ENCODE assay signal across 8 cellular contexts in genomic region chr14:89416002-89416995, GRCh38. TPM values are rescaled to one million over a fixed set of nuclear protein-coding genes. Genes with fewer than 3 reads are reported as not detected.
DNase-seq lines count a peak whose midpoint lies in the region; ATAC-seq and TF ChIP-seq lines count a peak whose summit lies in the region.

No MANE protein-coding gene starts in this region.

- H3K4me3 Mint-ChIP-seq in activated naive CD4-positive, alpha-beta T cell treated with anti-CD3 and anti-CD28 coated beads for 36 hours = peak overlapping the region; percentile 83

- H3K36me3 Mint-ChIP-seq in activated naive CD4-positive, alpha-beta T cell treated with anti-CD3 and anti-CD28 coated beads for 36 hours (ENCODE audit: low read depth) = peaks cover 20% of the 10 kb centered on the region

- H4K20me1 ChIP-seq in MM.1S (ENCODE audit: insufficient read depth, low read length) = no peaks in the 10 kb centered on the region

- intact Hi-C loops in activated naive CD4-positive, alpha-beta T cell treated with anti-CD3 and anti-CD28 coated beads for 36 hours (cut with micrococcal nuclease) = loop anchor here (1.0 to 5.0 kb wide), 4 partner anchors 51 to 624 kb away; partner anchors contain the start of gene EML5

- H3K4me3 ChIP-seq in MM.1S (ENCODE audit: low read length) (peak overlapping the region; percentile 72), SJCRH30 (peak overlapping the region; percentile 97), gastroesophageal sphincter (peak overlapping the region; percentile 78 to 96), neuronal stem cell (ENCODE audit: low read length in 2 of 2) (peak overlapping the region; percentile 65 to 92), subcutaneous abdominal adipose tissue (ENCODE audit: low read depth in 1 of 5, low read length in 5 of 5) (peak overlapping the region; percentile 65 to 91 (median 83))

- H3K9ac ChIP-seq in ES-I3 (ENCODE audit: low read depth, low read length) = peak overlapping the region; percentile 89
- H3K9ac ChIP-seq in MM.1S (ENCODE audit: low read length) = peak overlapping the region; percentile 86
- H3K9ac ChIP-seq in neuronal stem cell (ENCODE audit: low read depth, low read length, poor library complexity) = peak overlapping the region; percentile 89
- peak overlapping the region; percentile 77 to 96 (median 89) for H3K9ac ChIP-seq in subcutaneous abdominal adipose tissue (ENCODE audit: low read length in 5 of 5)

- peak; percentile 97 for DNase-seq in HCEC 1CT
- DNase-seq in MM.1S = peak; percentile 95
- DNase-seq in SJCRH30 = peak; percentile 95 to 96
- peak; percentile 98 for DNase-seq in activated naive CD4-positive, alpha-beta T cell treated with anti-CD3 and anti-CD28 coated beads for 36 hours
- DNase-seq in neuronal stem cell (ENCODE audit: low spot score) = peak; percentile 96

- H3K36me3 ChIP-seq in ES-I3 (ENCODE audit: insufficient read depth, low read length) = peaks cover 11% of the 10 kb centered on the region; the same call in 1 of the 2 replicates
- H3K36me3 ChIP-seq in MM.1S (replicated peaks; ENCODE audit: insufficient read depth, low read length) = no peaks in the 10 kb centered on the region
- peaks cover 6% of the 10 kb centered on the region for H3K36me3 ChIP-seq in SJCRH30
- peaks cover 0 to 9% of the 10 kb centered on the region in 2 donors for H3K36me3 ChIP-seq in gastroesophageal sphincter
- peaks cover 8 to 27% of the 10 kb centered on the region in 2 donors for H3K36me3 ChIP-seq in neuronal stem cell (replicated peaks in 1 of 2; ENCODE audit: control insufficient read depth in 2 of 2, insufficient read depth in 2 of 2, low read length in 2 of 2)
- H3K36me3 ChIP-seq in subcutaneous abdominal adipose tissue (ENCODE audit: control insufficient read depth in 5 of 5, insufficient read depth in 5 of 5, low read length in 5 of 5) = peaks cover 4 to 14% (median 10%) of the 10 kb centered on the region in 5 donors

- H2AFZ ChIP-seq in MM.1S (ENCODE audit: low read length) = no peak overlapping the region
- peak overlapping the region; percentile 92 for H2AFZ ChIP-seq in neuronal stem cell (ENCODE audit: low read length)

- peak overlapping the region; percentile 51 for H2BK15ac ChIP-seq in neuronal stem cell (ENCODE audit: low read length)

- H3K27ac ChIP-seq in MM.1S (ENCODE audit: low read length) (peak overlapping the region; percentile 82), SJCRH30 (peak overlapping the region; percentile 77), gastroesophageal sphincter (peak overlapping the region; percentile 94 to 99 (median 98)), neuronal stem cell (replicated peaks; ENCODE audit: low read length) (peak overlapping the region; percentile 37), subcutaneous abdominal adipose tissue (ENCODE audit: low read depth, low read length) (peak overlapping the region; percentile 90)

- peak overlapping the region; percentile 65 for H3K14ac ChIP-seq in neuronal stem cell (ENCODE audit: low read length)

- H3K79me2 ChIP-seq in MM.1S (ENCODE audit: low read length) = peaks cover 50% of the 10 kb centered on the region

- H3K4ac ChIP-seq in neuronal stem cell (ENCODE audit: low read length) = peak overlapping the region; percentile 17

- 0% methylated on average over 2 to 5 of the region's 98 CpGs for WGBS in gastroesophageal sphincter (ENCODE audit: low coverage in 1 of 2), 2 donors
- WGBS in neuronal stem cell (ENCODE audit: extremely low coverage in 2 of 2, insufficient read length in 2 of 2, insufficient replicate concordance in 1 of 2), 2 donors = no CpG with 5 or more reads among the region's 98 CpGs

- H3K9me3 Mint-ChIP-seq in activated naive CD4-positive, alpha-beta T cell treated with anti-CD3 and anti-CD28 coated beads for 36 hours = no peaks in the 10 kb centered on the region

- H2BK12ac ChIP-seq in neuronal stem cell (ENCODE audit: low read length) = peak overlapping the region; percentile 79

- H3K27me3 ChIP-seq in MM.1S (replicated peaks; ENCODE audit: insufficient read depth, low read length) (no peaks in the 10 kb centered on the region), SJCRH30 (no peaks in the 10 kb centered on the region), gastroesophageal sphincter (no peaks in the 10 kb centered on the region), neuronal stem cell (ENCODE audit: control insufficient read depth in 3 of 3, insufficient read depth in 3 of 3, low read depth in 1 of 3, low read length in 3 of 3) (no peaks in the 10 kb centered on the region), subcutaneous abdominal adipose tissue (ENCODE audit: control insufficient read depth in 5 of 5, insufficient read depth in 4 of 5, low read length in 5 of 5) (no peaks in the 10 kb centered on the region)

- ATAC-seq in gastroesophageal sphincter = peak; percentile 85

- H3K4me1 Mint-ChIP-seq in activated naive CD4-positive, alpha-beta T cell treated with anti-CD3 and anti-CD28 coated beads for 36 hours (ENCODE audit: low read depth) = peaks cover 53% of the 10 kb centered on the region

- H3K4me1 ChIP-seq in ES-I3 (ENCODE audit: insufficient read depth, low read length) = peaks cover 21% of the 10 kb centered on the region
- no peaks in the 10 kb centered on the region for H3K4me1 ChIP-seq in MM.1S (ENCODE audit: low read length)
- no peaks in the 10 kb centered on the region; the same call in 1 of the 2 replicates for H3K4me1 ChIP-seq in SJCRH30
- peaks cover 3 to 59% (median 3%) of the 10 kb centered on the region in 3 donors for H3K4me1 ChIP-seq in gastroesophageal sphincter
- peaks cover 7 to 8% of the 10 kb centered on the region in 2 donors for H3K4me1 ChIP-seq in neuronal stem cell (ENCODE audit: control insufficient read depth in 2 of 2, insufficient read depth in 1 of 2, low read depth in 1 of 2, low read length in 2 of 2)
- peaks cover 0 to 38% (median 28%) of the 10 kb centered on the region in 5 donors for H3K4me1 ChIP-seq in subcutaneous abdominal adipose tissue (ENCODE audit: control insufficient read depth in 5 of 5, insufficient read depth in 5 of 5, low read length in 5 of 5)

- H2BK5ac ChIP-seq in neuronal stem cell (ENCODE audit: low read length) = peak overlapping the region; percentile 83

- H3K23ac ChIP-seq in neuronal stem cell (ENCODE audit: low read depth, low read length, poor library complexity) = peak overlapping the region; percentile 34

- peaks cover 6% of the 10 kb centered on the region for H3K79me1 ChIP-seq in neuronal stem cell (ENCODE audit: low read depth, low read length)

- H3K9me3 ChIP-seq in ES-I3 (ENCODE audit: control insufficient read depth, insufficient read depth, low read length) (no peaks in the 10 kb centered on the region), MM.1S (replicated peaks; ENCODE audit: insufficient read depth, low read length) (no peaks in the 10 kb centered on the region), SJCRH30 (replicated peaks) (no peaks in the 10 kb centered on the region), gastroesophageal sphincter (no peaks in the 10 kb centered on the region), neuronal stem cell (replicated peaks in 1 of 2; ENCODE audit: control insufficient read depth in 2 of 2, insufficient read depth in 1 of 2, low read depth in 1 of 2, low read length in 2 of 2) (peaks cover 0 to 9% of the 10 kb centered on the region in 2 donors), subcutaneous abdominal adipose tissue (ENCODE audit: control insufficient read depth in 5 of 5, low read length in 5 of 5) (no peaks in the 10 kb centered on the region)

- H3K18ac ChIP-seq in neuronal stem cell (ENCODE audit: low read length) = peak overlapping the region; percentile 98

- CTCF ChIA-PET in activated naive CD4-positive, alpha-beta T cell treated with anti-CD3 and anti-CD28 coated beads for 36 hours (lab: Charles Lee) = interaction anchor here (0.6 kb wide), 1 partner anchor 286 kb away, joined by 4 read pairs; no protein-coding TSS in a partner anchor

- peak overlapping the region; percentile 52 for H2BK120ac ChIP-seq in neuronal stem cell (ENCODE audit: low read depth, low read length)

- H3K27me3 Mint-ChIP-seq in activated naive CD4-positive, alpha-beta T cell treated with anti-CD3 and anti-CD28 coated beads for 36 hours (ENCODE audit: low read depth) = no peaks in the 10 kb centered on the region

- peak overlapping the region; percentile 26 for H4K91ac ChIP-seq in neuronal stem cell (ENCODE audit: low read depth, low read length, poor library complexity)

- no peaks in the 10 kb centered on the region for H3K9me2 ChIP-seq in MM.1S (replicated peaks; ENCODE audit: insufficient read depth, low read length)

- peaks cover 4% of the 10 kb centered on the region; the same call in 1 of the 2 replicates for H3F3A ChIP-seq in MM.1S (ENCODE audit: insufficient read depth, low read length)

- TF ChIP-seq CTCF in MM.1S (IDR thresholded peaks at IDR 0.05; ENCODE audit: low read length) = no peak
- no peak for TF ChIP-seq CTCF in gastroesophageal sphincter (IDR thresholded peaks at IDR 0.05)

- H3K4me2 ChIP-seq in MM.1S (ENCODE audit: low read depth, low read length) = peak overlapping the region; percentile 51; the same call in 1 of the 2 replicates
- peak overlapping the region; percentile 68 for H3K4me2 ChIP-seq in neuronal stem cell (ENCODE audit: insufficient read depth, low read length, poor library complexity, severe bottlenecking)

- H4K8ac ChIP-seq in neuronal stem cell (ENCODE audit: low read depth, low read length) = no peak overlapping the region

- peak overlapping the region; percentile 87 for H3K27ac Mint-ChIP-seq in activated naive CD4-positive, alpha-beta T cell treated with anti-CD3 and anti-CD28 coated beads for 36 hours

- peak overlapping the region; percentile 88 for H2AK5ac ChIP-seq in neuronal stem cell (ENCODE audit: low read depth, low read length)

- peak in 1 of 2 donors; percentile 42 for TF ChIP-seq POLR2A in gastroesophageal sphincter (IDR thresholded peaks at IDR 0.05)

- TF ChIP-seq EP300 in gastroesophageal sphincter (IDR thresholded peaks at IDR 0.05) = no peak

RNA-seq across cellular contexts. Expression of gene FOXN3, which starts 0.7 kb away (rescaled TPM):
- total RNA-seq in SJCRH30 (2014; rRNA removed; shearing (Covaris generic)) = 45.8 and 49.7 TPM in 2 replicates
- 10 to 100 TPM; 64.6 to 65.0 TPM for total RNA-seq in activated naive CD4-positive, alpha-beta T cell treated with anti-CD3 and anti-CD28 coated beads for 36 hours
- 100 to 1,000 TPM; 116 to 172 (median 136) TPM for total RNA-seq in gastroesophageal sphincter
- 21.1 TPM for polyA plus RNA-seq in neuronal stem cell (2013, experiment 1 of 2)
- 21.5 TPM for polyA plus RNA-seq in neuronal stem cell (2013, experiment 2 of 2)

Comparison
In these comparisons a context has a peak if more than half of its experiments do, and no peak if none do; other contexts are left out.
1. Peak in every context shown above with its lines: DNase-seq, ATAC-seq, H3K4me3 ChIP-seq and H3K27ac ChIP-seq.
2. H3K27ac ChIP-seq: peak in every context shown above with its lines; median percentile 98 in gastroesophageal sphincter; 90 in subcutaneous abdominal adipose tissue; 82 in MM.1S; 77 in SJCRH30; 37 in neuronal stem cell.